Comparison of ENCODE assay signal across 8 cellular contexts in the genomic region with DNA sequence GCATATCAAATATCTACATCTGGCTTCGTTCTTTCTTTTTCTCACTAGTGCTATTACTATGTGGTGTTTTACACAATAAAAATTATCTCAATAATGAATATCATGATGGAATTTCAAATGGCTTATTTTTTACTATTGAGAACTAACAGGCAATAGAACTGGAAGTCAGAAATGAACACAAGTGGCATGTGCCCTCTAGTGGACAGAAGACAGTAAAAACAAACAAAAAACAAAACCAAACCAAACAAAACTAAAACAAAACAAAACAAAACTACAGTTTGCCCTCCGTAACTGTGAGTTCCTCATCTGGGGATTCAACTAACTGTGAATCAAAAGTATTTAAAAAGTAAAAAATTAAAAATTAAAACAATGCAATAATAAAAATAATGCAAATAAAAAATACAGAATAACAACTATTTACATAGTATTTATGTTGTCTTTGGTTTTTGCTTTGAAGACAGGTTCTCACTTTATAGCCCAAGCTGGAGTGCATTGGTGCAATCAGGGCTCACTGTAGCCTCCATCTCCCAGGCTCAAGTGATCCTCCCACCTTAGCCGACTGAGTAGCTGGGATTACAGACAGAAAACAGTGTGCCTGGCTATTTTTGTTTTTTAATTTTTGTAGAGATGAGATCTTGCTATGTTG.
DNase-seq lines count a peak whose midpoint lies in the region; ATAC-seq, FAIRE-seq and TF ChIP-seq lines count a peak whose summit lies in the region.

No MANE protein-coding gene starts in this region.

- DNase-seq in WTC11 (ENCODE audit: low spot score): no peak
- DNase-seq in medulla oblongata (ENCODE audit: extremely low spot score): peak; percentile 26
- DNase-seq in H54 (ENCODE audit: insufficient read length, low spot score): no peak
- DNase-seq in activated CD4-positive, alpha-beta memory T cell treated with anti-CD3 and anti-CD28 coated beads, Interleukin-2, amount 10 ng/mL, durations not matched to agents 7 days and 5 days: no peak
- no peak for DNase-seq in epidermal melanocyte (ENCODE audit: insufficient read length, low spot score)

- H3K9me3 Mint-ChIP-seq in WTC11: peaks cover 4% of the 10 kb centered on the region
- H3K9me3 Mint-ChIP-seq in activated CD4-positive, alpha-beta memory T cell treated with anti-CD3 and anti-CD28 coated beads, Interleukin-2, amount 10 ng/mL, durations not matched to agents 7 days and 5 days: no peaks in the 10 kb centered on the region

- no peak overlapping the region for H3K27ac Mint-ChIP-seq in WTC11
- no peak overlapping the region for H3K27ac Mint-ChIP-seq in activated CD4-positive, alpha-beta memory T cell treated with anti-CD3 and anti-CD28 coated beads, Interleukin-2, amount 10 ng/mL, durations not matched to agents 7 days and 5 days

- CTCF ChIA-PET in WTC11 (lab: Charles Lee): interaction anchor here (0.6 to 1.5 kb wide), 4 partner anchors 25 to 134 kb away, joined by 3 to 4 read pairs (median 4); no protein-coding TSS in a partner anchor
- CTCF ChIA-PET in activated CD4-positive, alpha-beta memory T cell treated with anti-CD3 and anti-CD28 coated beads, Interleukin-2, amount 10 ng/mL, durations not matched to agents 7 days and 5 days (lab: Charles Lee): no interaction called here

- FAIRE-seq in H54 (lab: Jason Lieb, UNC): no peak

- TF ChIP-seq CTCF in GM12873 (IDR thresholded peaks at IDR 0.05; ENCODE audit: insufficient read depth, low read depth, low read length, missing control alignments) (peak; percentile 64), WTC11 (IDR thresholded peaks at IDR 0.05) (peak; percentile 38; the same call in 1 of the 2 replicates)

- no peak overlapping the region for H3K4me3 Mint-ChIP-seq in WTC11
- no peak overlapping the region for H3K4me3 Mint-ChIP-seq in activated CD4-positive, alpha-beta memory T cell treated with anti-CD3 and anti-CD28 coated beads, Interleukin-2, amount 10 ng/mL, durations not matched to agents 7 days and 5 days

- POLR2A ChIA-PET in WTC11 (lab: Charles Lee): no interaction called here
- POLR2A ChIA-PET in activated CD4-positive, alpha-beta memory T cell treated with anti-CD3 and anti-CD28 coated beads, Interleukin-2, amount 10 ng/mL, durations not matched to agents 7 days and 5 days (lab: Charles Lee): no interaction called here

- TF ChIP-seq POLR2A in H54 (IDR thresholded peaks at IDR 0.05; ENCODE audit: low read depth, low read length): no peak

- no peaks in the 10 kb centered on the region for H3K4me1 Mint-ChIP-seq in WTC11
- no peaks in the 10 kb centered on the region for H3K4me1 Mint-ChIP-seq in activated CD4-positive, alpha-beta memory T cell treated with anti-CD3 and anti-CD28 coated beads, Interleukin-2, amount 10 ng/mL, durations not matched to agents 7 days and 5 days

- no peaks in the 10 kb centered on the region for H3K36me3 Mint-ChIP-seq in WTC11
- H3K36me3 Mint-ChIP-seq in activated CD4-positive, alpha-beta memory T cell treated with anti-CD3 and anti-CD28 coated beads, Interleukin-2, amount 10 ng/mL, durations not matched to agents 7 days and 5 days (ENCODE audit: low read depth): no peaks in the 10 kb centered on the region

- H3K27me3 Mint-ChIP-seq in WTC11 (ENCODE audit: low read depth): no peaks in the 10 kb centered on the region
- no peaks in the 10 kb centered on the region for H3K27me3 Mint-ChIP-seq in activated CD4-positive, alpha-beta memory T cell treated with anti-CD3 and anti-CD28 coated beads, Interleukin-2, amount 10 ng/mL, durations not matched to agents 7 days and 5 days

- ATAC-seq in GM21528 (IDR thresholded peaks at IDR 0.05; ENCODE audit: low FRiP score, unreplicated experiment) (peak; percentile 95), HG03575 (IDR thresholded peaks at IDR 0.05; ENCODE audit: extremely low read depth, insufficient number of reproducible peaks, low FRiP score, unreplicated experiment) (peak; percentile 93), WTC11 (no peak)

TF ChIP-seq in WTC11, 78 proteins besides CTCF, POLR2A, EP300 and RAD21:
- TF ChIP-seq JAZF1 (CRISPR knock-in tag; IDR thresholded peaks at IDR 0.05) (no peak), ZNF671 (CRISPR knock-in tag; IDR thresholded peaks at IDR 0.05) (no peak), ATF1 (CRISPR knock-in tag; IDR thresholded peaks at IDR 0.05) (no peak), RORB (CRISPR knock-in tag; IDR thresholded peaks at IDR 0.05) (no peak), ATF3 (CRISPR knock-in tag; conservative IDR thresholded peaks at IDR 0.05) (no peak), FOXJ3 (CRISPR knock-in tag; IDR thresholded peaks at IDR 0.05; ENCODE audit: borderline replicate concordance) (no peak), SMAD3 (CRISPR knock-in tag; IDR thresholded peaks at IDR 0.05; ENCODE audit: borderline replicate concordance) (no peak), PRDM15 (CRISPR knock-in tag; IDR thresholded peaks at IDR 0.05) (no peak), ESRRA (CRISPR knock-in tag; IDR thresholded peaks at IDR 0.05; ENCODE audit: borderline replicate concordance) (no peak), HMGXB4 (CRISPR knock-in tag; IDR thresholded peaks at IDR 0.05) (no peak), ZNF219 (CRISPR knock-in tag; IDR thresholded peaks at IDR 0.05; ENCODE audit: borderline replicate concordance) (no peak), EMX1 (CRISPR knock-in tag; IDR thresholded peaks at IDR 0.05) (no peak), TCF7 (CRISPR knock-in tag; IDR thresholded peaks at IDR 0.05; ENCODE audit: low read depth) (no peak), NFYB (CRISPR knock-in tag; conservative IDR thresholded peaks at IDR 0.05; ENCODE audit: low read depth) (no peak)
- TF ChIP-seq, protein P1, sequence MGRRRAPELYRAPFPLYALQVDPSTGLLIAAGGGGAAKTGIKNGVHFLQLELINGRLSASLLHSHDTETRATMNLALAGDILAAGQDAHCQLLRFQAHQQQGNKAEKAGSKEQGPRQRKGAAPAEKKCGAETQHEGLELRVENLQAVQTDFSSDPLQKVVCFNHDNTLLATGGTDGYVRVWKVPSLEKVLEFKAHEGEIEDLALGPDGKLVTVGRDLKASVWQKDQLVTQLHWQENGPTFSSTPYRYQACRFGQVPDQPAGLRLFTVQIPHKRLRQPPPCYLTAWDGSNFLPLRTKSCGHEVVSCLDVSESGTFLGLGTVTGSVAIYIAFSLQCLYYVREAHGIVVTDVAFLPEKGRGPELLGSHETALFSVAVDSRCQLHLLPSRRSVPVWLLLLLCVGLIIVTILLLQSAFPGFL (CRISPR knock-in tag; IDR thresholded peaks at IDR 0.05; ENCODE audit: borderline replicate concordance): no peak
